ENCODE assay signal across 8 cellular contexts in genomic region chr9:92716557-92716956, GRCh38. TPM values are rescaled to one million over a fixed set of nuclear protein-coding genes. Genes with fewer than 3 reads are reported as not detected.
DNase-seq lines count a peak whose midpoint lies in the region; ATAC-seq and TF ChIP-seq lines count a peak whose summit lies in the region.

No MANE protein-coding gene starts in this region.

- H3K27me3 ChIP-seq in heart right ventricle, result no peaks in the 10 kb centered on the region

- peak; percentile 61 for ATAC-seq in HG02759 (IDR thresholded peaks at IDR 0.05; ENCODE audit: unreplicated experiment)
- ATAC-seq in heart right ventricle, result peak; percentile 26 to 73 (median 54)
- ATAC-seq in HG03039 (IDR thresholded peaks at IDR 0.05; ENCODE audit: unreplicated experiment), result no peak
- ATAC-seq in HG03097 (IDR thresholded peaks at IDR 0.05; ENCODE audit: low FRiP score, unreplicated experiment), result no peak

- H3K27ac ChIP-seq in heart right ventricle, result peak overlapping the region in 7 of 10 donors; percentile 30 to 79 (median 57)
- H3K27ac ChIP-seq in skin epidermis, result peak overlapping the region in 20 of 21 experiments; percentile 39 to 83 (median 69)

- peak; percentile 87 for DNase-seq in D341Med (ENCODE audit: low spot score)
- DNase-seq in RPMI8226, result peak; percentile 53
- DNase-seq in activated naive CD4-positive, alpha-beta T cell (lab: John Stamatoyannopoulos, UW), result peak; percentile 67 to 90 (median 86)
- peak; percentile 72 to 76 for DNase-seq in heart right ventricle

- peaks cover 6 to 33% (median 22%) of the 10 kb centered on the region in 9 donors for H3K4me1 ChIP-seq in heart right ventricle

- peak; percentile 76 to 98 (median 94) for TF ChIP-seq CTCF in heart right ventricle (IDR thresholded peaks at IDR 0.05)

- 33 to 34% methylated on average over 4 of the region's 4 CpGs for WGBS in heart right ventricle, 2 donors

- H3K9me3 ChIP-seq in heart right ventricle, result no peaks in the 10 kb centered on the region

- H3K4me3 ChIP-seq in heart right ventricle, result no peak overlapping the region
- H3K4me3 ChIP-seq in skin epidermis, result no peak overlapping the region

- H3K36me3 ChIP-seq in heart right ventricle, result peaks cover 3 to 99% (median 56%) of the 10 kb centered on the region in 9 donors

- intact Hi-C loops in heart right ventricle (cut with DNase I), result loop anchor here (1.0 to 5.0 kb wide), 8 partner anchors 44 to 76 kb away; partner anchors contain the start of genes BICD2 (in 1 of the 10) and IPPK (in 1 of the 10)

RNA-seq across cellular contexts. Expression of gene IPPK, which starts 46.6 kb away (rescaled TPM):
- 10 to 100 TPM in 2 of 10 donors, 1 to 10 TPM in 8; 6.5 to 17.8 (median 8.5) TPM for total RNA-seq in heart right ventricle
- 1 to 10 TPM; 5.2 to 8.2 TPM for polyA plus RNA-seq in heart right ventricle

RNA-seq across cellular contexts. Expression of gene BICD2, which starts 48.1 kb away (rescaled TPM):
- total RNA-seq in heart right ventricle, result 10 to 100 TPM; 28.0 to 41.8 (median 33.4) TPM
- polyA plus RNA-seq in heart right ventricle, result 10 to 100 TPM; 22.5 to 24.7 TPM

Comparison
In these comparisons a context has a peak if more than half of its experiments do, and no peak if none do; other contexts are left out.
1. ATAC-seq: peak in HG02759 (single experiment) and heart right ventricle (8 of 8); none in HG03039 (single experiment) and HG03097 (single experiment).
2. Peak in every context shown above with its lines, with median percentiles within 50 percentile points of each other: DNase-seq.